Comparison of ENCODE assay signal across 8 cellular contexts in the genomic region with DNA sequence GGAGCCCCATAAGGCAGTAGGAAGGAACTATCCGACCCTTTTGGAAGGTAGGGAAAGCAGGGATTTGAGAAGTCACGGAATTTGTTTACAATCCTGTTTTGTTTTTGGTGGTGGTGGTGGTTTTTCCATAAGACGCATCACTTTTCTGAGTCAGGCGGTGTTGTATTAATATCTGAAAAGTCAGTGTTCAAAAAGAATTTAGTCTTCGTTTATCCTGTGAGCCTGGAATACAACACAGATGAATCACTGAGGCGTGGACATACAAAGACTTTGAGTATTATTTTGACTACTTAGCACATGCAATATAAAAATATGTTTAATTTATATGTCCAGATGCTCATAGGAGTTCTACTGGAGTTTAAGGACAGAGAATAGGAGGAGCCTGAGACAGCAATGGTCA. TPM values are rescaled to one million over a fixed set of nuclear protein-coding genes. Genes with fewer than 3 reads are reported as not detected.
DNase-seq lines count a peak whose midpoint lies in the region; ATAC-seq, FAIRE-seq and TF ChIP-seq lines count a peak whose summit lies in the region.

No MANE protein-coding gene starts in this region.

- H3K4me3 Mint-ChIP-seq in activated CD8-positive, alpha-beta memory T cell treated with anti-CD3 and anti-CD28 coated beads, Interleukin-2, amount 10 ng/mL, durations not matched to agents 7 days and 5 days: peak overlapping the region; percentile 84
- H3K4me3 Mint-ChIP-seq in activated naive CD8-positive, alpha-beta T cell treated with anti-CD3 and anti-CD28 coated beads, Interleukin-2, amount 50 U/mL, for 24 hours: peak overlapping the region; percentile 88

- peak overlapping the region; percentile 30 to 72 for H3K9ac ChIP-seq in kidney (ENCODE audit: low read length in 2 of 2)

- peaks cover 20% of the 10 kb centered on the region in 2 donors for H3K9me3 ChIP-seq in kidney (ENCODE audit: control insufficient read depth in 1 of 2, low read length in 2 of 2)
- H3K9me3 ChIP-seq in thoracic aorta: peaks cover 19% of the 10 kb centered on the region

- TF ChIP-seq CTCF in kidney (IDR thresholded peaks at IDR 0.05; ENCODE audit: borderline replicate concordance, extremely low read depth, insufficient read depth): no peak
- no peak for TF ChIP-seq CTCF in thoracic aorta (IDR thresholded peaks at IDR 0.05)

- intact Hi-C loops in kidney (cut with DNase I): no loop called here

- peak overlapping the region; percentile 82 to 84 for H3K4me3 ChIP-seq in kidney (ENCODE audit: low read length in 2 of 2)
- peak overlapping the region; percentile 77 for H3K4me3 ChIP-seq in thoracic aorta

- H3K4me1 ChIP-seq in kidney (ENCODE audit: control insufficient read depth in 1 of 2, insufficient read depth in 1 of 2, low read depth in 1 of 2, low read length in 2 of 2) (peaks cover 0 to 2% of the 10 kb centered on the region in 2 donors), thoracic aorta (ENCODE audit: control insufficient read depth in 1 of 2, low read depth in 2 of 2) (peaks cover 4 to 20% of the 10 kb centered on the region in 2 donors)

- H3K27ac Mint-ChIP-seq in activated CD8-positive, alpha-beta memory T cell treated with anti-CD3 and anti-CD28 coated beads, Interleukin-2, amount 10 ng/mL, durations not matched to agents 7 days and 5 days: no peak overlapping the region
- H3K27ac Mint-ChIP-seq in activated naive CD8-positive, alpha-beta T cell treated with anti-CD3 and anti-CD28 coated beads, Interleukin-2, amount 50 U/mL, for 24 hours: peak overlapping the region; percentile 72

- peaks cover 12% of the 10 kb centered on the region for H3K4me1 Mint-ChIP-seq in activated CD8-positive, alpha-beta memory T cell treated with anti-CD3 and anti-CD28 coated beads, Interleukin-2, amount 10 ng/mL, durations not matched to agents 7 days and 5 days
- peaks cover 17% of the 10 kb centered on the region for H3K4me1 Mint-ChIP-seq in activated naive CD8-positive, alpha-beta T cell treated with anti-CD3 and anti-CD28 coated beads, Interleukin-2, amount 50 U/mL, for 24 hours

- no peaks in the 10 kb centered on the region for H3K27me3 ChIP-seq in thoracic aorta (replicated peaks; ENCODE audit: insufficient read depth)

- CTCF ChIA-PET in activated CD8-positive, alpha-beta memory T cell treated with anti-CD3 and anti-CD28 coated beads, Interleukin-2, amount 10 ng/mL, durations not matched to agents 7 days and 5 days (lab: Charles Lee): no interaction called here

- no peak for DNase-seq in activated CD8-positive, alpha-beta memory T cell treated with anti-CD3 and anti-CD28 coated beads, Interleukin-2, amount 10 ng/mL, durations not matched to agents 7 days and 5 days
- no peak for DNase-seq in activated CD8-positive, alpha-beta memory T cell treated with anti-CD3 and anti-CD28 coated beads for 24 hours
- DNase-seq in activated naive CD8-positive, alpha-beta T cell treated with anti-CD3 and anti-CD28 coated beads, Interleukin-2, amount 50 U/mL, for 24 hours: no peak
- DNase-seq in kidney (no peak), thoracic aorta (ENCODE audit: low spot score) (no peak), NCI-H146 (lab: John Stamatoyannopoulos, UW) (no peak), HTR-8/SVneo (ENCODE audit: insufficient read length, low spot score) (no peak), middle frontal gyrus (ENCODE audit: extremely low spot score, low spot score) (no peak)

- H3K36me3 ChIP-seq in kidney (ENCODE audit: control insufficient read depth in 1 of 2, insufficient read depth in 2 of 2, low read length in 2 of 2) (peaks cover 17 to 19% of the 10 kb centered on the region in 2 donors), thoracic aorta (peaks cover 23% of the 10 kb centered on the region)

- H3K27me3 Mint-ChIP-seq in activated CD8-positive, alpha-beta memory T cell treated with anti-CD3 and anti-CD28 coated beads, Interleukin-2, amount 10 ng/mL, durations not matched to agents 7 days and 5 days: no peaks in the 10 kb centered on the region
- H3K27me3 Mint-ChIP-seq in activated naive CD8-positive, alpha-beta T cell treated with anti-CD3 and anti-CD28 coated beads, Interleukin-2, amount 50 U/mL, for 24 hours: no peaks in the 10 kb centered on the region

- H3K36me3 Mint-ChIP-seq in activated CD8-positive, alpha-beta memory T cell treated with anti-CD3 and anti-CD28 coated beads, Interleukin-2, amount 10 ng/mL, durations not matched to agents 7 days and 5 days: peaks cover 48% of the 10 kb centered on the region
- H3K36me3 Mint-ChIP-seq in activated naive CD8-positive, alpha-beta T cell treated with anti-CD3 and anti-CD28 coated beads, Interleukin-2, amount 50 U/mL, for 24 hours (ENCODE audit: low read depth): peaks cover 47% of the 10 kb centered on the region

- H3K27ac ChIP-seq in kidney (ENCODE audit: low read depth in 2 of 2, low read length in 2 of 2) (no peak overlapping the region), thoracic aorta (peak overlapping the region in 1 of 2 donors; percentile 77)

- H3K9me3 Mint-ChIP-seq in activated CD8-positive, alpha-beta memory T cell treated with anti-CD3 and anti-CD28 coated beads, Interleukin-2, amount 10 ng/mL, durations not matched to agents 7 days and 5 days (ENCODE audit: low read depth): peaks cover 17% of the 10 kb centered on the region
- H3K9me3 Mint-ChIP-seq in activated naive CD8-positive, alpha-beta T cell treated with anti-CD3 and anti-CD28 coated beads, Interleukin-2, amount 50 U/mL, for 24 hours: peaks cover 49% of the 10 kb centered on the region

- ATAC-seq in activated CD8-positive, alpha-beta memory T cell treated with anti-CD3 and anti-CD28 coated beads, Interleukin-2, amount 10 ng/mL, durations not matched to agents 7 days and 5 days: no peak
- no peak for ATAC-seq in activated naive CD8-positive, alpha-beta T cell treated with anti-CD3 and anti-CD28 coated beads, Interleukin-2, amount 50 U/mL, for 24 hours
- ATAC-seq in thoracic aorta (ENCODE audit: insufficient number of reproducible peaks, low FRiP score, low read depth): no peak

- FAIRE-seq in kidney (lab: Jason Lieb, UNC) (no peak), HTR-8/SVneo (lab: Jason Lieb, UNC) (no peak)

RNA-seq across cellular contexts. Expression of gene ZNF892, which starts 0.8 kb away (rescaled TPM):
- 1 to 10 TPM; 3.5 to 3.9 TPM for total RNA-seq in activated CD8-positive, alpha-beta memory T cell treated with anti-CD3 and anti-CD28 coated beads, Interleukin-2, amount 10 ng/mL, durations not matched to agents 7 days and 5 days
- total RNA-seq in kidney (6.2 TPM), thoracic aorta (10 to 100 TPM in 1 of 2 donors, 1 to 10 TPM in 1; 7.6 to 22.9 TPM)
- 0.34 TPM for polyA plus RNA-seq in kidney (ENCODE audit: insufficient read depth, low read depth, low replicate concordance)

RNA-seq across cellular contexts. Expression of gene ZNF2, which starts 42.5 kb away (rescaled TPM):
- 1 to 10 TPM; 5.0 to 5.2 TPM for total RNA-seq in activated CD8-positive, alpha-beta memory T cell treated with anti-CD3 and anti-CD28 coated beads, Interleukin-2, amount 10 ng/mL, durations not matched to agents 7 days and 5 days
- total RNA-seq in kidney: 5.2 TPM
- polyA plus RNA-seq in kidney (ENCODE audit: insufficient read depth, low read depth, low replicate concordance): 2.5 TPM
- 1 to 10 TPM; 2.0 to 2.3 TPM for total RNA-seq in thoracic aorta

RNA-seq across cellular contexts. Expression of gene ZNF514, which starts 48.5 kb away (rescaled TPM):
- total RNA-seq in activated CD8-positive, alpha-beta memory T cell treated with anti-CD3 and anti-CD28 coated beads, Interleukin-2, amount 10 ng/mL, durations not matched to agents 7 days and 5 days: 10 to 100 TPM; 12.0 to 14.2 TPM
- 21.8 TPM for total RNA-seq in kidney
- polyA plus RNA-seq in kidney (ENCODE audit: insufficient read depth, low read depth, low replicate concordance): 11.1 TPM
- 10 to 100 TPM; 13.3 to 22.3 TPM for total RNA-seq in thoracic aorta
